In genomic region chr17:30970757-30971567, GRCh38 we compare ENCODE assay signal across 8 cellular contexts. TPM values are rescaled to one million over a fixed set of nuclear protein-coding genes. Genes with fewer than 3 reads are reported as not detected.
DNase-seq lines count a peak whose midpoint lies in the region; ATAC-seq, FAIRE-seq and TF ChIP-seq lines count a peak whose summit lies in the region.

A gene with protein sequence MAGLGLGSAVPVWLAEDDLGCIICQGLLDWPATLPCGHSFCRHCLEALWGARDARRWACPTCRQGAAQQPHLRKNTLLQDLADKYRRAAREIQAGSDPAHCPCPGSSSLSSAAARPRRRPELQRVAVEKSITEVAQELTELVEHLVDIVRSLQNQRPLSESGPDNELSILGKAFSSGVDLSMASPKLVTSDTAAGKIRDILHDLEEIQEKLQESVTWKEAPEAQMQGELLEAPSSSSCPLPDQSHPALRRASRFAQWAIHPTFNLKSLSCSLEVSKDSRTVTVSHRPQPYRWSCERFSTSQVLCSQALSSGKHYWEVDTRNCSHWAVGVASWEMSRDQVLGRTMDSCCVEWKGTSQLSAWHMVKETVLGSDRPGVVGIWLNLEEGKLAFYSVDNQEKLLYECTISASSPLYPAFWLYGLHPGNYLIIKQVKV (plus strand): TSS chr17:30971039. CDS start chr17:30971074, 35 bp downstream.

- RAD21 ChIA-PET in HCT116 (lab: Charles Lee; ENCODE audit: low non-redundant PET in 1 of 2, low total read pairs in 2 of 2, uncharacterized antibody in 2 of 2, unreplicated experiment in 2 of 2): interaction anchor here in 1 of 2 experiments (0.6 kb wide), 1 partner anchor 632 kb away, joined by 3 read pairs; no protein-coding TSS in a partner anchor

- H3K27ac ChIP-seq in HCT116 (ENCODE audit: low read depth, low read length) (peak within 1 kb of the TSS; percentile 96), kidney (ENCODE audit: low read depth in 2 of 2, low read length in 2 of 2) (peak within 1 kb of the TSS; percentile 97 to 98)

- no peaks in the 10 kb centered on the region for H3K9me3 ChIP-seq in HCT116 (ENCODE audit: control insufficient read depth in 1 of 2, insufficient read depth in 1 of 2, low read depth in 1 of 2, low read length in 2 of 2)
- no peaks in the 10 kb centered on the region for H3K9me3 ChIP-seq in kidney (ENCODE audit: control insufficient read depth in 1 of 2, low read length in 2 of 2)

- H3K4me1 ChIP-seq in HCT116 (ENCODE audit: control insufficient read depth in 1 of 2, insufficient read depth in 2 of 2, low read length in 2 of 2) (peaks cover 9 to 24% of the 10 kb centered on the region in 2 experiments; a peak in 3 of 4 replicates), kidney (ENCODE audit: control insufficient read depth in 1 of 2, insufficient read depth in 1 of 2, low read depth in 1 of 2, low read length in 2 of 2) (peaks cover 2 to 6% of the 10 kb centered on the region in 2 donors)

- peak within 1 kb of the TSS; percentile 83 for H3K9ac ChIP-seq in HCT116 (ENCODE audit: low read length)
- peak within 1 kb of the TSS; percentile 79 to 95 for H3K9ac ChIP-seq in kidney (ENCODE audit: low read length in 2 of 2)

- H3K4me3 ChIP-seq in HCT116 (replicated peaks in 1 of 2; ENCODE audit: low read depth in 1 of 2, low read length in 2 of 2) (peak within 1 kb of the TSS; percentile 72 to 83), kidney (ENCODE audit: low read length in 2 of 2) (peak within 1 kb of the TSS; percentile 79 to 90)

- ATAC-seq in HCT116: peak; percentile 96
- ATAC-seq in activated CD4-positive, CD25-positive, alpha-beta regulatory T cell treated with anti-CD3 and anti-CD28 coated beads, Interleukin-2, amount 50 U/mL, for 24 hours: peak; percentile 80

- intact Hi-C loops in HCT116 (cut with micrococcal nuclease): no loop called here
- intact Hi-C loops in kidney (cut with DNase I): no loop called here

- no peaks in the 10 kb centered on the region for H3K36me3 ChIP-seq in HCT116 (ENCODE audit: control insufficient read depth in 1 of 2, insufficient read depth in 2 of 2, low read length in 2 of 2)
- H3K36me3 ChIP-seq in kidney (ENCODE audit: control insufficient read depth in 1 of 2, insufficient read depth in 2 of 2, low read length in 2 of 2): peaks cover 0 to 3% of the 10 kb centered on the region in 2 donors

- H3K9me2 ChIP-seq in HCT116 (ENCODE audit: insufficient read depth): no peaks in the 10 kb centered on the region

- H3K79me2 ChIP-seq in HCT116 (ENCODE audit: insufficient read depth, low read length): peaks cover 17% of the 10 kb centered on the region

- POLR2A ChIA-PET in HCT116 (lab: Charles Lee): no interaction called here

- BruUV-seq in HCT116 (replicated peaks; lab: Mats Ljungman, UMichigan): no TSS peak

- CTCF ChIA-PET in HCT116 (lab: Charles Lee): no interaction called here

- TF ChIP-seq RAD21 in HCT116 (IDR thresholded peaks at IDR 0.05; ENCODE audit: low read depth): no peak

- FAIRE-seq in kidney (lab: Jason Lieb, UNC): no peak

- peak in 1 of 3 experiments; percentile 28; a peak in 2 of 6 replicates for TF ChIP-seq CTCF in HCT116 (IDR thresholded peaks at IDR 0.05 in 2 of 3, conservative IDR thresholded peaks at IDR 0.05 in 1 of 3; ENCODE audit: borderline replicate concordance in 1 of 3, insufficient read depth in 1 of 3, low read depth in 2 of 3, low read length in 2 of 3)
- no peak for TF ChIP-seq CTCF in kidney (IDR thresholded peaks at IDR 0.05; ENCODE audit: borderline replicate concordance, extremely low read depth, insufficient read depth)

- TF ChIP-seq POLR2A in HCT116 (IDR thresholded peaks at IDR 0.05; ENCODE audit: borderline replicate concordance, extremely low read depth, insufficient read depth, insufficient read length): peak; percentile 95

- DNase-seq in GM03348 (ENCODE audit: low spot score) (peak; percentile 97), HCT116 (ENCODE audit: low read depth, low spot score) (peak; percentile 63), NCI-H146 (lab: John Stamatoyannopoulos, UW) (peak; percentile 87), cerebellar cortex (ENCODE audit: low spot score) (peak; percentile 76), kidney (peak; percentile 94), NCI-H1436 treated with DMSO at 0.1 percent for 48 hours (lab: John Stamatoyannopoulos, UW) (no peak)
- peak; percentile 9 to 39 for DNase-seq in stimulated activated CD4-positive, alpha-beta T cell treated with anti-CD3 and anti-CD28 coated beads, Interleukin-15, amount 100 ng/mL, for 1 hour (ENCODE audit: low read depth in 1 of 2, low spot score in 1 of 2)

- peak within 1 kb of the TSS; percentile 84 for H3K4me2 ChIP-seq in HCT116 (ENCODE audit: low read length)

- no peaks in the 10 kb centered on the region for H4K20me1 ChIP-seq in HCT116 (ENCODE audit: insufficient read depth)

- H2AFZ ChIP-seq in HCT116 (ENCODE audit: low read depth, low read length, poor library complexity, severe bottlenecking): peak within 1 kb of the TSS; percentile 50

- no peaks in the 10 kb centered on the region for H3K27me3 ChIP-seq in HCT116 (ENCODE audit: insufficient read depth, low read length)

TF ChIP-seq in HCT116, 20 proteins besides CTCF, POLR2A, EP300 and RAD21:
- TF ChIP-seq EZH2phosphoT487 (IDR thresholded peaks at IDR 0.05; ENCODE audit: borderline replicate concordance) (no peak), TCF7L2 (IDR thresholded peaks at IDR 0.05; ENCODE audit: borderline replicate concordance, extremely low read depth, insufficient read depth, insufficient read length) (peak; percentile 26), ZFX (IDR thresholded peaks at IDR 0.05) (peak; percentile 100), MAX (IDR thresholded peaks at IDR 0.05) (peak; percentile 50), POLR2AphosphoS5 (IDR thresholded peaks at IDR 0.05; ENCODE audit: low read depth, low read length) (peak; percentile 96), ZBTB33 (IDR thresholded peaks at IDR 0.05; ENCODE audit: extremely low read depth, insufficient replicate concordance, low read length) (no peak), YY1 (IDR thresholded peaks at IDR 0.05; ENCODE audit: extremely low read depth, insufficient replicate concordance, low read depth, low read length) (peak; percentile 89)

RNA-seq across cellular contexts. Expression of the gene that starts here (rescaled TPM):
- total RNA-seq in HCT116 (2021; ENCODE audit: unreplicated experiment): 11.2 TPM
- 7.1 and 7.9 TPM in 2 replicates for polyA plus RNA-seq in HCT116 (2012)
- 27.8 TPM for total RNA-seq in kidney
- polyA plus RNA-seq in kidney (ENCODE audit: insufficient read depth, low read depth, low replicate concordance): 29.8 TPM
